ENCODE assay signal across 16 cellular contexts in the genomic region with DNA sequence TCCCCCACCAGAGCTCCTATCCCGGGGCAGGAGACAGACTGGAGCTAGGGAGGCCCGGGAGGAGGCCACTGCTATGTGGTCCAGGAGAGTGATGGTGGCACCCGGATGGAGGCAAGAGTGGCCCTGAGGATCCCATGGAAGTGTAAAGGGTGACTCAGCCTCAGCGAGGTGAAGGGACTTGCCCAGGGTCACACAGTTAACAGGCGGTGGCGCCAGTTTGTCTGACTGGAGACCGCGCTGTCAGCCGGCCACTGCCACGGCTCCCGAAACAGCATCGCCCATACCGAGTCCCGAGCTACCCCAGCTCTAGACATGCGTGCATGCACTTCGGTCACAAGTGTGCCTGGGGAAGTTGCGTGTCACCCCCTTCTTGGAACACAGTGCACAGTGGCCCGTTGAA.
"Had no signal": no experiment of that assay in that cellular context is flagged by ENCODE, and none has a peak within 500 bp of the region (broad histone marks: within the 10 kb centered on the region; RNA-seq: fewer than 3 reads in every experiment).

No MANE protein-coding gene starts in this region.

- H3K9me3 Mint-ChIP-seq: activated CD4-positive, alpha-beta memory T cell treated with anti-CD3 and anti-CD28 coated beads, Interleukin-2, amount 10 ng/mL, durations not matched to agents 7 days and 5 days; activated CD4-positive, alpha-beta T cell treated with anti-CD3 and anti-CD28 coated beads, Interleukin-2, amount 10 ng/mL, durations not matched to agents 7 days and 5 days; activated naive CD8-positive, alpha-beta T cell treated with anti-CD3 and anti-CD28 coated beads, Interleukin-2, amount 10 ng/mL, durations not matched to agents 7 days and 5 days; activated T-cell treated with anti-CD3 and anti-CD28 coated beads, Interleukin-2, amount 50 U/mL, for 72 hours; IgD-negative memory B cell had no signal

- FAIRE-seq: TTC549 had no signal

- H3K36me3 ChIP-seq: adrenal gland had no signal

- H3K27ac ChIP-seq: adrenal gland, KMS-11 had no signal

- DNase-seq: activated CD4-positive, CD25-positive, alpha-beta regulatory T cell; activated CD8-positive, alpha-beta memory T cell treated with anti-CD3 and anti-CD28 coated beads, Interleukin-2, amount 50 U/mL, for 4 hours; activated naive CD4-positive, alpha-beta T cell treated with anti-CD3 and anti-CD28 coated beads, Interleukin-2, amount 50 U/mL, for 16 hours; anterior cingulate cortex; NCI-H1092; NCI-H2107; SHP77 treated with DMSO at 0.1 percent for 48 hours; T-helper 2 cell had no signal

- H3K4me3 ChIP-seq: adrenal gland had no signal

- H3K4me1 Mint-ChIP-seq: activated CD4-positive, alpha-beta memory T cell treated with anti-CD3 and anti-CD28 coated beads, Interleukin-2, amount 10 ng/mL, durations not matched to agents 7 days and 5 days; activated CD4-positive, alpha-beta T cell treated with anti-CD3 and anti-CD28 coated beads, Interleukin-2, amount 10 ng/mL, durations not matched to agents 7 days and 5 days; activated naive CD8-positive, alpha-beta T cell treated with anti-CD3 and anti-CD28 coated beads, Interleukin-2, amount 10 ng/mL, durations not matched to agents 7 days and 5 days had no signal

- H3K36me3 Mint-ChIP-seq: activated naive CD8-positive, alpha-beta T cell treated with anti-CD3 and anti-CD28 coated beads, Interleukin-2, amount 10 ng/mL, durations not matched to agents 7 days and 5 days had no signal

- H3K9me3 ChIP-seq: adrenal gland had no signal

- H3K27ac Mint-ChIP-seq: activated CD4-positive, alpha-beta memory T cell treated with anti-CD3 and anti-CD28 coated beads, Interleukin-2, amount 10 ng/mL, durations not matched to agents 7 days and 5 days; activated CD4-positive, alpha-beta T cell treated with anti-CD3 and anti-CD28 coated beads, Interleukin-2, amount 10 ng/mL, durations not matched to agents 7 days and 5 days; activated naive CD8-positive, alpha-beta T cell treated with anti-CD3 and anti-CD28 coated beads, Interleukin-2, amount 10 ng/mL, durations not matched to agents 7 days and 5 days; activated T-cell treated with anti-CD3 and anti-CD28 coated beads, Interleukin-2, amount 50 U/mL, for 72 hours; IgD-negative memory B cell had no signal

- H3K9ac ChIP-seq: KMS-11 had no signal

- H3K27me3 Mint-ChIP-seq: activated CD4-positive, alpha-beta memory T cell treated with anti-CD3 and anti-CD28 coated beads, Interleukin-2, amount 10 ng/mL, durations not matched to agents 7 days and 5 days; activated CD4-positive, alpha-beta T cell treated with anti-CD3 and anti-CD28 coated beads, Interleukin-2, amount 10 ng/mL, durations not matched to agents 7 days and 5 days; activated naive CD8-positive, alpha-beta T cell treated with anti-CD3 and anti-CD28 coated beads, Interleukin-2, amount 10 ng/mL, durations not matched to agents 7 days and 5 days; IgD-negative memory B cell had no signal

- H3K4me3 Mint-ChIP-seq: activated CD4-positive, alpha-beta memory T cell treated with anti-CD3 and anti-CD28 coated beads, Interleukin-2, amount 10 ng/mL, durations not matched to agents 7 days and 5 days; activated CD4-positive, alpha-beta T cell treated with anti-CD3 and anti-CD28 coated beads, Interleukin-2, amount 10 ng/mL, durations not matched to agents 7 days and 5 days; activated naive CD8-positive, alpha-beta T cell treated with anti-CD3 and anti-CD28 coated beads, Interleukin-2, amount 10 ng/mL, durations not matched to agents 7 days and 5 days; activated T-cell treated with anti-CD3 and anti-CD28 coated beads, Interleukin-2, amount 50 U/mL, for 72 hours had no signal

- H3K27me3 ChIP-seq: adrenal gland had no signal

- H3K4me2 ChIP-seq: KMS-11 had no signal
